Comparison of ENCODE assay signal across 10 cellular contexts in genomic region chr3:171261487-171261886, GRCh38.
DNase-seq lines count a peak whose midpoint lies in the region; ATAC-seq and TF ChIP-seq lines count a peak whose summit lies in the region.
"Had no signal": no experiment of that assay in that cellular context is flagged by ENCODE, and none has a peak within 500 bp of the region (broad histone marks: within the 10 kb centered on the region; RNA-seq: fewer than 3 reads in every experiment).

No MANE protein-coding gene starts in this region.

- H3K36me3 ChIP-seq in mucosa of stomach (ENCODE audit: control insufficient read depth, insufficient read depth, low read length) (no peaks in the 10 kb centered on the region), SJCRH30 (no peaks in the 10 kb centered on the region)
- H3K36me3 ChIP-seq: uterus had no signal

- H3K4me1 Mint-ChIP-seq in Calu3 (ENCODE audit: low read depth, unreplicated experiment): peaks cover 68% of the 10 kb centered on the region

- H3K27me3 Mint-ChIP-seq in Calu3 (ENCODE audit: unreplicated experiment): no peaks in the 10 kb centered on the region

- intact Hi-C loops in Calu3 (cut with micrococcal nuclease; ENCODE audit: unreplicated experiment): loop anchor here (5.0 kb wide), 1 partner anchor 96 kb away; no protein-coding TSS in a partner anchor

- CTCF ChIA-PET in Calu3 (lab: Charles Lee): interaction anchor here (1.0 to 1.6 kb wide), 3 partner anchors 12 to 94 kb away, joined by 3 to 5 read pairs (median 4); no protein-coding TSS in a partner anchor

- H3K4me1 ChIP-seq in mucosa of stomach (ENCODE audit: control insufficient read depth, insufficient read depth, low read length) (peaks cover 32% of the 10 kb centered on the region), SJCRH30 (no peaks in the 10 kb centered on the region)
- H3K4me1 ChIP-seq: uterus had no signal

- H3K4me3 ChIP-seq in mucosa of stomach (ENCODE audit: low read length) (no peak overlapping the region), SJCRH30 (no peak overlapping the region)
- H3K4me3 ChIP-seq: uterus had no signal

- H3K36me3 Mint-ChIP-seq in Calu3 (ENCODE audit: insufficient read depth, unreplicated experiment): peaks cover 9% of the 10 kb centered on the region

- H3K27me3 ChIP-seq in mucosa of stomach (ENCODE audit: control insufficient read depth, insufficient read depth, low read length) (no peaks in the 10 kb centered on the region), SJCRH30 (no peaks in the 10 kb centered on the region)
- H3K27me3 ChIP-seq: uterus had no signal

- peak overlapping the region; percentile 77 for H3K27ac ChIP-seq in caudate nucleus (ENCODE audit: low read depth, low read length)
- H3K27ac ChIP-seq in SJCRH30: no peak overlapping the region
- H3K27ac ChIP-seq: uterus had no signal

- H3K9me3 ChIP-seq in mucosa of stomach (ENCODE audit: control insufficient read depth, low read length) (no peaks in the 10 kb centered on the region), SJCRH30 (replicated peaks) (no peaks in the 10 kb centered on the region)
- H3K9me3 ChIP-seq: uterus had no signal

- peak; percentile 67 for DNase-seq in Calu3
- peak; percentile 83 for DNase-seq in LoVo (ENCODE audit: low spot score)
- DNase-seq in caudate nucleus (lab: John Stamatoyannopoulos, UW): no peak
- no peak for DNase-seq in SJCRH30
- DNase-seq: NCI-H1417, uterus had no signal

- peak overlapping the region; percentile 94 for H3K27ac Mint-ChIP-seq in Calu3 (ENCODE audit: unreplicated experiment)

- ATAC-seq in HG03135 (IDR thresholded peaks at IDR 0.05; ENCODE audit: unreplicated experiment) (no peak), HG02885 (IDR thresholded peaks at IDR 0.05; ENCODE audit: poor library complexity, unreplicated experiment) (no peak), HG02610 (IDR thresholded peaks at IDR 0.05; ENCODE audit: unreplicated experiment) (no peak)

- BruUV-seq in Calu3 (replicated peaks; lab: Mats Ljungman, UMichigan): no TSS peak

- H3K9ac ChIP-seq in mucosa of stomach (ENCODE audit: low read length): peak overlapping the region; percentile 19

- peak overlapping the region; percentile 40 for H3K4me3 Mint-ChIP-seq in Calu3 (ENCODE audit: low read depth, unreplicated experiment)

- no peak for TF ChIP-seq CTCF in Calu3 (IDR thresholded peaks at IDR 0.05; ENCODE audit: unreplicated experiment)

- peaks cover 5% of the 10 kb centered on the region for H3K9me3 Mint-ChIP-seq in Calu3 (ENCODE audit: low read depth, unreplicated experiment)

Comparison
In these comparisons a context has a peak if more than half of its experiments do, and no peak if none do; other contexts are left out.
1. DNase-seq: peak in Calu3 (single experiment) and LoVo (single experiment); none in caudate nucleus (0 of 61) and SJCRH30 (0 of 2).